Comparison of ENCODE assay signal across 11 cellular contexts in genomic region chr7:43071604-43072003, GRCh38. TPM values are rescaled to one million over a fixed set of nuclear protein-coding genes. Genes with fewer than 3 reads are reported as not detected.
A peak's percentile ranks its signal among the peaks of the same experiment; 100 is the strongest.
DNase-seq lines count a peak whose midpoint lies in the region; ATAC-seq and TF ChIP-seq lines count a peak whose summit lies in the region.
"Had no signal": no experiment of that assay in that cellular context is flagged by ENCODE, and none has a peak within 500 bp of the region (broad histone marks: within the 10 kb centered on the region; RNA-seq: fewer than 3 reads in every experiment).

No MANE protein-coding gene starts in this region.

- H2AFZ ChIP-seq in DND-41 (ENCODE audit: low read depth, low read length) (peak overlapping the region; percentile 25; the same call in 1 of the 2 replicates), mesenchymal stem cell (ENCODE audit: low read depth, low read length) (no peak overlapping the region)

- no peak overlapping the region for H3K14ac ChIP-seq in mesenchymal stem cell (ENCODE audit: low read length in 2 of 2)

- H2BK120ac ChIP-seq in mesenchymal stem cell (ENCODE audit: low read depth, low read length), result no peak overlapping the region

- no peaks in the 10 kb centered on the region for H3K79me2 ChIP-seq in DND-41 (ENCODE audit: insufficient read depth, low read length)

- H3K4me1 ChIP-seq in DND-41 (ENCODE audit: insufficient read depth, low read length) (no peaks in the 10 kb centered on the region), mesenchymal stem cell (ENCODE audit: control insufficient read depth, insufficient read depth, low read depth, low read length) (peaks cover 3% of the 10 kb centered on the region)

- no peaks in the 10 kb centered on the region for H3K79me1 ChIP-seq in mesenchymal stem cell (replicated peaks; ENCODE audit: low read length, poor library complexity, severe bottlenecking)

- no peaks in the 10 kb centered on the region for H4K20me1 ChIP-seq in DND-41 (ENCODE audit: insufficient read depth, low read length)

- H3K4me1 Mint-ChIP-seq in activated naive CD4-positive, alpha-beta T cell treated with anti-CD3 and anti-CD28 coated beads, Interleukin-2, amount 50 U/mL, for 24 hours, result no peaks in the 10 kb centered on the region
- H3K4me1 Mint-ChIP-seq in T-helper 2 cell treated with Interferon-gamma antibody and Interleukin-4, amounts not matched to agents 5 μg/mL and 100 μg/mL, for 36 hours (ENCODE audit: low read depth), result peaks cover 11% of the 10 kb centered on the region
- H3K4me1 Mint-ChIP-seq: brain had no signal

- H3K27ac Mint-ChIP-seq in activated naive CD4-positive, alpha-beta T cell treated with anti-CD3 and anti-CD28 coated beads, Interleukin-2, amount 50 U/mL, for 24 hours, result peak overlapping the region; percentile 72
- no peak overlapping the region for H3K27ac Mint-ChIP-seq in T-helper 2 cell treated with Interferon-gamma antibody and Interleukin-4, amounts not matched to agents 5 μg/mL and 100 μg/mL, for 36 hours
- H3K27ac Mint-ChIP-seq: brain had no signal

- no peak overlapping the region for H4K8ac ChIP-seq in mesenchymal stem cell (ENCODE audit: low read length)

- H2BK12ac ChIP-seq in mesenchymal stem cell (ENCODE audit: low read length in 2 of 2), result peak overlapping the region in 1 of 2 experiments; percentile 31

- no peak overlapping the region for H3K4me3 Mint-ChIP-seq in activated naive CD4-positive, alpha-beta T cell treated with anti-CD3 and anti-CD28 coated beads, Interleukin-2, amount 50 U/mL, for 24 hours
- no peak overlapping the region for H3K4me3 Mint-ChIP-seq in T-helper 2 cell treated with Interferon-gamma antibody and Interleukin-4, amounts not matched to agents 5 μg/mL and 100 μg/mL, for 36 hours
- H3K4me3 Mint-ChIP-seq: brain had no signal

- H3K4me2 ChIP-seq in DND-41 (ENCODE audit: insufficient read depth, low read length) (no peak overlapping the region), mesenchymal stem cell (ENCODE audit: low read length, poor library complexity, severe bottlenecking) (no peak overlapping the region)

- no peak overlapping the region for H3K9ac ChIP-seq in DND-41 (ENCODE audit: low read depth, low read length)
- no peak overlapping the region for H3K9ac ChIP-seq in mesenchymal stem cell (ENCODE audit: low read length)

- H2BK5ac ChIP-seq in mesenchymal stem cell (ENCODE audit: low read depth, low read length, poor library complexity, severe bottlenecking), result no peak overlapping the region

- H3K9me3 ChIP-seq in DND-41 (ENCODE audit: insufficient read depth, low read length, severe bottlenecking) (no peaks in the 10 kb centered on the region), mesenchymal stem cell (ENCODE audit: control insufficient read depth, low read length) (no peaks in the 10 kb centered on the region)
- H3K9me3 ChIP-seq: thoracic aorta had no signal

- H4K91ac ChIP-seq in mesenchymal stem cell (ENCODE audit: low read length), result no peak overlapping the region

- peaks cover 9% of the 10 kb centered on the region for H3K27me3 Mint-ChIP-seq in activated naive CD4-positive, alpha-beta T cell treated with anti-CD3 and anti-CD28 coated beads, Interleukin-2, amount 50 U/mL, for 24 hours
- H3K27me3 Mint-ChIP-seq in T-helper 2 cell treated with Interferon-gamma antibody and Interleukin-4, amounts not matched to agents 5 μg/mL and 100 μg/mL, for 36 hours (ENCODE audit: low read depth), result peaks cover 5% of the 10 kb centered on the region

- peaks cover 3% of the 10 kb centered on the region for H3K27me3 ChIP-seq in DND-41 (ENCODE audit: insufficient read depth, low read length, poor library complexity)
- H3K27me3 ChIP-seq in mesenchymal stem cell (ENCODE audit: control insufficient read depth in 1 of 2, insufficient read depth in 1 of 2, low read length in 2 of 2), result peaks cover 0 to 10% of the 10 kb centered on the region in 2 experiments

- H3K9me3 Mint-ChIP-seq in activated naive CD4-positive, alpha-beta T cell treated with anti-CD3 and anti-CD28 coated beads, Interleukin-2, amount 50 U/mL, for 24 hours, result no peaks in the 10 kb centered on the region
- H3K9me3 Mint-ChIP-seq in T-helper 2 cell treated with Interferon-gamma antibody and Interleukin-4, amounts not matched to agents 5 μg/mL and 100 μg/mL, for 36 hours, result no peaks in the 10 kb centered on the region

- H3K23ac ChIP-seq in mesenchymal stem cell (ENCODE audit: low read length in 2 of 2), result no peak overlapping the region

- H3K27ac ChIP-seq in DND-41 (ENCODE audit: low read length) (no peak overlapping the region), mesenchymal stem cell (ENCODE audit: low read length, poor library complexity, severe bottlenecking) (no peak overlapping the region)
- H3K27ac ChIP-seq: thoracic aorta had no signal

- no peak overlapping the region for H3K4me3 ChIP-seq in DND-41 (ENCODE audit: low read depth in 1 of 2, low read length in 2 of 2)
- no peak overlapping the region for H3K4me3 ChIP-seq in mesenchymal stem cell (ENCODE audit: insufficient read depth in 1 of 2, low read depth in 1 of 2, low read length in 2 of 2)
- H3K4me3 ChIP-seq: thoracic aorta had no signal

- H2BK15ac ChIP-seq in mesenchymal stem cell (ENCODE audit: low read depth, poor library complexity, severe bottlenecking), result no peak overlapping the region

- intact Hi-C loops in head of caudate nucleus (cut with DNase I), result no loop called here

- H3K36me3 ChIP-seq in DND-41 (ENCODE audit: insufficient read depth, low read length) (no peaks in the 10 kb centered on the region), mesenchymal stem cell (ENCODE audit: control insufficient read depth in 1 of 2, insufficient read depth in 2 of 2, low read depth in 1 of 2, low read length in 2 of 2) (no peaks in the 10 kb centered on the region)
- H3K36me3 ChIP-seq: thoracic aorta had no signal

- H3K36me3 Mint-ChIP-seq in activated naive CD4-positive, alpha-beta T cell treated with anti-CD3 and anti-CD28 coated beads, Interleukin-2, amount 50 U/mL, for 24 hours, result no peaks in the 10 kb centered on the region
- H3K36me3 Mint-ChIP-seq in T-helper 2 cell treated with Interferon-gamma antibody and Interleukin-4, amounts not matched to agents 5 μg/mL and 100 μg/mL, for 36 hours (ENCODE audit: low read depth), result no peaks in the 10 kb centered on the region
- H3K36me3 Mint-ChIP-seq: brain had no signal

- 49% methylated on average over 6 of the region's 7 CpGs for WGBS in mesenchymal stem cell

- peak; percentile 35; the same call in 1 of the 3 replicates for ATAC-seq in DND-41 (ENCODE audit: insufficient read depth, low read depth)
- peak; percentile 21 for ATAC-seq in HG03354 (IDR thresholded peaks at IDR 0.05; ENCODE audit: poor library complexity, severe bottlenecking, unreplicated experiment)

- H2AK5ac ChIP-seq in mesenchymal stem cell (ENCODE audit: low read length, severe bottlenecking), result peak overlapping the region; percentile 35

- peak overlapping the region in 1 of 2 experiments; percentile 34 for H3K18ac ChIP-seq in mesenchymal stem cell (ENCODE audit: low read depth in 1 of 2, low read length in 2 of 2)

- DNase-seq in DND-41, result peak; percentile 26
- peak; percentile 25 for DNase-seq in mesenchymal stem cell
- no peak for DNase-seq in head of caudate nucleus
- no peak for DNase-seq in T-helper 2 cell treated with Interferon-gamma antibody and Interleukin-4, amounts not matched to agents 5 μg/mL and 100 μg/mL, for 36 hours (ENCODE audit: low spot score)
- DNase-seq in GM19240 (ENCODE audit: insufficient read length, low spot score), result no peak
- no peak for DNase-seq in NCI-H1105 (lab: John Stamatoyannopoulos, UW)
- DNase-seq: NCI-H446 treated with DMSO at 0.1 percent for 48 hours had no signal

- TF ChIP-seq CTCF in DND-41 (IDR thresholded peaks at IDR 0.05; ENCODE audit: borderline replicate concordance, extremely low read depth, low read length, poor library complexity, severe bottlenecking), result peak; percentile 62

- no peak overlapping the region for H3K4ac ChIP-seq in mesenchymal stem cell (ENCODE audit: low read depth in 1 of 2, low read length in 2 of 2)

RNA-seq across cellular contexts. Expression of gene HECW1, which starts 40.8 kb away (rescaled TPM):
- 3.5 TPM for polyA plus RNA-seq in mesenchymal stem cell (2013, experiment 1 of 2)
- polyA plus RNA-seq in mesenchymal stem cell (2013, experiment 2 of 2), result 3.3 TPM

Comparison
In these comparisons a context has a peak if more than half of its experiments do, and no peak if none do; other contexts are left out.
1. DNase-seq: peak in DND-41 (single experiment) and mesenchymal stem cell (single experiment); none in head of caudate nucleus (0 of 42), T-helper 2 cell treated with Interferon-gamma antibody and Interleukin-4, amounts not matched to agents 5 μg/mL and 100 μg/mL, for 36 hours (single experiment), GM19240 (single experiment) and NCI-H1105 (single experiment).